In genomic region chr4:123806057-123806456, GRCh38 we compare ENCODE assay signal across 20 cellular contexts.
"Had no signal": no experiment of that assay in that cellular context is flagged by ENCODE, and none has a peak within 500 bp of the region (broad histone marks: within the 10 kb centered on the region; RNA-seq: fewer than 3 reads in every experiment).

No MANE protein-coding gene starts in this region.

- DNase-seq: activated CD4-positive, alpha-beta memory T cell treated with anti-CD3 and anti-CD28 coated beads for 36 hours; activated CD4-positive, alpha-beta T cell treated with anti-CD3 and anti-CD28 coated beads for 36 hours; activated gamma-delta T cell treated with Interleukin-2 at 50 U/mL for 16 hours; activated T-cell treated with anti-CD3 and anti-CD28 coated beads for 4 hours; amniotic stem cell; effector memory CD8-positive, alpha-beta T cell; foreskin keratinocyte; head of caudate nucleus; immature natural killer cell; kidney glomerular epithelial cell; naive thymus-derived CD8-positive, alpha-beta T cell; retina; stimulated activated CD4-positive, alpha-beta T cell treated with anti-CD3 and anti-CD28 coated beads, Interleukin-15, amount 100 ng/mL, for 24 hours; stimulated activated CD4-positive, alpha-beta T cell treated with anti-CD3 and anti-CD28 coated beads, Interleukin-2, amount 100 ng/mL, for 48 hours; transverse colon; uterus had no signal

- H3K4me1 ChIP-seq: foreskin keratinocyte, uterus had no signal

- H3K36me3 ChIP-seq: cardiac muscle cell, suprapubic skin, transverse colon, uterus had no signal

- ATAC-seq: activated CD4-positive, alpha-beta T cell treated with anti-CD3 and anti-CD28 coated beads for 36 hours; effector memory CD8-positive, alpha-beta T cell; foreskin keratinocyte; naive thymus-derived CD8-positive, alpha-beta T cell; WTC11 had no signal

- H3K9me3 ChIP-seq: suprapubic skin, transverse colon, uterus had no signal

- H3K27ac ChIP-seq: cardiac muscle cell, foreskin keratinocyte, suprapubic skin, transverse colon had no signal

- H3K27me3 ChIP-seq: cardiac muscle cell, foreskin keratinocyte, suprapubic skin, transverse colon, uterus had no signal

- H3K4me3 ChIP-seq: cardiac muscle cell, skin epidermis, suprapubic skin, transverse colon, uterus had no signal
